Comparison of ENCODE assay signal across 23 cellular contexts in the genomic region with DNA sequence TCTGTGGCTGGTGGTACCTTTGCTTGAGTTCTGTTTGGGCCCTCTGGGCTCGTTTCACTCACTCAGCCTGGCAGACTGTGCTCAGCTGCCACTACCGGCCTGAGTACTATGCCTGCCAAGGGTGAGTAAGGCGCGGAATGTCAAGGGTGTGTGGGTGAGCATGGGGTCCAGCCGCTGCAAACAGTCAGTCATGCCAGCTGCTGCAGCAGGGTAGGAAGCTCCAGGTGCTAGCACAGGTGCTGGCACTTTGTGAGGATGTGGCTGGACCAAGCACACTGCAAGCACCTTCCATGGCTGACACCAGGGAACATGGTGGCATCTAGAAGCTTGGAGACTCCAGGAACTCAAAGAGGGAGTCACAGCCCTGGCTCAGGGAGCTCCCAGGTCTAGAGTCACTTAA.
"Had no signal": no experiment of that assay in that cellular context is flagged by ENCODE, and none has a peak within 500 bp of the region (broad histone marks: within the 10 kb centered on the region; RNA-seq: fewer than 3 reads in every experiment).

No MANE protein-coding gene starts in this region.

- H3K4me3 Mint-ChIP-seq: mesothelial cell of epicardium had no signal

- H3K27me3 ChIP-seq: esophagus squamous epithelium, gastrocnemius medialis, heart right ventricle, left lung had no signal

- H3K36me3 Mint-ChIP-seq: mesothelial cell of epicardium had no signal

- H3K9me3 ChIP-seq: gastrocnemius medialis, lower lobe of right lung, mucosa of descending colon had no signal

- H3K4me3 ChIP-seq: coronary artery, dorsolateral prefrontal cortex, esophagus squamous epithelium, gastrocnemius medialis, heart right ventricle, left lung, lower lobe of right lung, mucosa of descending colon had no signal

- H3K27ac ChIP-seq: coronary artery, dorsolateral prefrontal cortex, epithelial cell of prostate, esophagus squamous epithelium, gastrocnemius medialis, heart right ventricle, left lung, lower lobe of right lung had no signal

- H3K36me3 ChIP-seq: esophagus squamous epithelium, gastrocnemius medialis, heart right ventricle, left lung, lower lobe of right lung had no signal

- H3K4me1 ChIP-seq: esophagus squamous epithelium, gastrocnemius medialis, heart right ventricle, left lung, lower lobe of right lung had no signal

- H3K4me1 Mint-ChIP-seq: mesothelial cell of epicardium had no signal

- ATAC-seq: esophagus mucosa, gastrocnemius medialis, heart right ventricle, left cardiac atrium, left lung, left ventricle myocardium superior, lower lobe of right lung, mucosa of descending colon had no signal

- DNase-seq: dermis blood vessel endothelial cell; dorsolateral prefrontal cortex; effector CD4-positive, alpha-beta T cell; effector memory CD4-positive, alpha-beta T cell; erythroblast; esophagus squamous epithelium; foreskin fibroblast; foreskin melanocyte; gastrocnemius medialis; glutamatergic neuron; head of caudate nucleus; heart right ventricle; hippocampal formation; left cardiac atrium; left ventricle myocardium superior; lower lobe of right lung; mesenchymal stem cell; mucosa of descending colon had no signal

- H3K27ac Mint-ChIP-seq: mesothelial cell of epicardium had no signal
